Comparison of ENCODE assay signal across 31 cellular contexts in genomic region chr17:3655766-3656165, GRCh38.
"Had no signal": no experiment of that assay in that cellular context is flagged by ENCODE, and none has a peak within 500 bp of the region (broad histone marks: within the 10 kb centered on the region; RNA-seq: fewer than 3 reads in every experiment).

No MANE protein-coding gene starts in this region.

- ATAC-seq: heart right ventricle; left cardiac atrium; left lung; mucosa of descending colon; naive thymus-derived CD4-positive, alpha-beta T cell; psoas muscle; right cardiac atrium; stimulated activated effector memory CD8-positive, alpha-beta T cell treated with anti-CD3 and anti-CD28 coated beads, Interleukin-12 subunit alpha, Interleukin-12 subunit beta, amount 100 ng/mL, for 72 hours; upper lobe of right lung had no signal

- H3K36me3 Mint-ChIP-seq: mesothelial cell of epicardium had no signal

- H3K27me3 ChIP-seq: dorsolateral prefrontal cortex, esophagus muscularis mucosa, heart right ventricle, left lung, ovary, sigmoid colon, suprapubic skin, transverse colon, upper lobe of right lung, uterus had no signal

- H3K36me3 ChIP-seq: ovary, sigmoid colon, transverse colon, upper lobe of right lung, uterus had no signal

- FAIRE-seq: colon, endothelial cell of umbilical vein, islet of Langerhans had no signal

- H3K4me3 ChIP-seq: dorsolateral prefrontal cortex, esophagus muscularis mucosa, heart right ventricle, left lung, mucosa of descending colon, ovary, psoas muscle, sigmoid colon, suprapubic skin, transverse colon, upper lobe of right lung, uterus had no signal

- DNase-seq: dorsolateral prefrontal cortex; effector CD4-positive, alpha-beta T cell; foreskin melanocyte; glutamatergic neuron; heart right ventricle; hippocampal formation; left cardiac atrium; left lung; mesenchymal stem cell; mucosa of descending colon; naive thymus-derived CD4-positive, alpha-beta T cell; nucleus accumbens; ovary; posterior cingulate gyrus; psoas muscle; sigmoid colon; stimulated activated CD4-positive, alpha-beta T cell treated with anti-CD3 and anti-CD28 coated beads, Interleukin-2, amount 100 ng/mL, for 24 hours; stimulated activated CD4-positive, alpha-beta T cell treated with anti-CD3 and anti-CD28 coated beads, Interleukin-4, amount 100 ng/mL, for 24 hours; stimulated activated naive CD4-positive, alpha-beta T cell treated with Interleukin-2 at 50 U/mL for 16 hours; transverse colon; upper lobe of right lung; uterus had no signal

- H3K9me3 ChIP-seq: esophagus muscularis mucosa, heart right ventricle, left lung, mucosa of descending colon, ovary, psoas muscle, sigmoid colon, suprapubic skin, transverse colon, upper lobe of right lung, uterus had no signal

- H3K4me3 Mint-ChIP-seq: mesothelial cell of epicardium; naive thymus-derived CD4-positive, alpha-beta T cell; nephron; stimulated activated effector memory CD8-positive, alpha-beta T cell treated with anti-CD3 and anti-CD28 coated beads, Interleukin-12 subunit alpha, Interleukin-12 subunit beta, amount 100 ng/mL, for 72 hours had no signal

- H3K27ac Mint-ChIP-seq: nephron had no signal

- H3K4me1 Mint-ChIP-seq: naive thymus-derived CD4-positive, alpha-beta T cell; nephron; stimulated activated effector memory CD8-positive, alpha-beta T cell treated with anti-CD3 and anti-CD28 coated beads, Interleukin-12 subunit alpha, Interleukin-12 subunit beta, amount 100 ng/mL, for 72 hours had no signal

- H3K9me3 Mint-ChIP-seq: mesothelial cell of epicardium; naive thymus-derived CD4-positive, alpha-beta T cell; nephron; stimulated activated effector memory CD8-positive, alpha-beta T cell treated with anti-CD3 and anti-CD28 coated beads, Interleukin-12 subunit alpha, Interleukin-12 subunit beta, amount 100 ng/mL, for 72 hours had no signal

- H3K27ac ChIP-seq: dorsolateral prefrontal cortex, esophagus muscularis mucosa, heart right ventricle, left lung, ovary, psoas muscle, sigmoid colon, suprapubic skin, transverse colon, upper lobe of right lung, uterus had no signal

- H3K27me3 Mint-ChIP-seq: naive thymus-derived CD4-positive, alpha-beta T cell had no signal
